Comparison of ENCODE assay signal across 21 cellular contexts in the genomic region with DNA sequence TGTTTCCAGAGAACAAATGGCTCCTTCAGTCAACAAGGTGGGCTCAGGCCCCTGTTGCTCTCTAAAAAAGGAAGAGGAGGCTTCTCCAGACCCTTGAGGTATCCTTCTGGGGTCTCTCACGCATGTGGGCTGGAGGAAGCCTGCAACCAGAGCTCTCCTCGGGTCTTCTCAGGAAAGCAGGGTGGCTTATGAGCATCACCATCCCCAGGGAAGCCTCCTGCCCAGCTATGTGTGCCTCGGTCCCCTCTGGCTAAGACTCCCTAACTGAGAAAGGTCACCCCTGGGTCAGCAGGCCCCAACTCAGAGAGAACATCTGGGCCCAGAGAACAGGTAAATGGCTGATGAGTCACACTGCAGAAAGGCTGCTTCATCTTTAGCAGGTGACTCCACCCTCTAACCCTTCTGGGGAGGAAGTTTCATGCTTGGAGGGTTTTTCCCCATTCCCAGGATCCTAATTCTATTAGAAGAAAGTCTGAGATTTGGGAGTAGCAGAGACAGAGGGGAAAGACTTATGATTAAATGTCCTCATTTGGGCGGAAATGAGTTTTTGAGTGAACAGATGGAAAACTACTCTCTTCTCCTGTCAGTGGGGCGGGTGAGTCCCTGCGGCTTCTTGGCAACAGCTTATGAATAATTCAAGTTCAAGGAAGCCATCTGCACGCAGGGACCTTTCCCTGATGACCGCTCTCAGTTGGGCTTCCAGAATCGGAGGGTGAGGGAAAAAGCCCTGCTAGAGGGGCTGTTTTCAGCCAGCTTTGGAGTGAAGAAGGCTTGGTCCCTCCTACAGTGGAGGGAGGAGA. TPM values are rescaled to one million over a fixed set of nuclear protein-coding genes. Genes with fewer than 3 reads are reported as not detected.
A peak's percentile ranks its signal among the peaks of the same experiment; 100 is the strongest.
DNase-seq lines count a peak whose midpoint lies in the region; ATAC-seq, FAIRE-seq and TF ChIP-seq lines count a peak whose summit lies in the region.
"Had no signal": no experiment of that assay in that cellular context is flagged by ENCODE, and none has a peak within 500 bp of the region (broad histone marks: within the 10 kb centered on the region; RNA-seq: fewer than 3 reads in every experiment).

No MANE protein-coding gene starts in this region.

- H3K4me1 ChIP-seq in right atrium auricular region: peaks cover 0 to 17% of the 10 kb centered on the region in 2 donors
- H3K4me1 ChIP-seq: Peyer's patch, testis had no signal

- DNase-seq in NCI-H2171 treated with DMSO at 0.1 percent for 48 hours (lab: John Stamatoyannopoulos, UW): peak; percentile 38
- DNase-seq in coronary artery (ENCODE audit: low spot score): peak; percentile 70
- DNase-seq in right atrium auricular region (ENCODE audit: low spot score): peak; percentile 55
- peak; percentile 40 for DNase-seq in type B pancreatic cell (ENCODE audit: extremely low spot score, unreplicated experiment)
- DNase-seq in urothelium cell line (ENCODE audit: low spot score): no peak
- DNase-seq: activated B cell treated with CpG ODN at 0.5 μM for 24 hours; activated CD4-positive, alpha-beta memory T cell treated with anti-CD3 and anti-CD28 coated beads, Interleukin-2, amount 10 ng/mL, durations not matched to agents 7 days and 5 days; activated naive CD4-positive, alpha-beta T cell treated with anti-CD3 and anti-CD28 coated beads, Interleukin-2, amount 50 U/mL, for 16 hours; activated T-cell treated with anti-CD3 and anti-CD28 coated beads, Interleukin-2, amount 50 U/mL, for 4 hours; COR-L47; cortex of kidney; left colon; NK-92 treated with Interleukin-12 subunit alpha and Interleukin-12 subunit beta, amount 100 ng/mL, for 24 hours; Peyer's patch; T-helper 9 cell; testis had no signal

- H3K36me3 Mint-ChIP-seq in type B pancreatic cell: no peaks in the 10 kb centered on the region

- no peaks in the 10 kb centered on the region for H3K36me3 ChIP-seq in right atrium auricular region
- H3K36me3 ChIP-seq: ascending aorta, Peyer's patch had no signal

- no peak for FAIRE-seq in urothelium cell line (lab: Jason Lieb, UNC)

- H3K9me3 ChIP-seq in right atrium auricular region: peaks cover 0 to 5% of the 10 kb centered on the region in 2 donors
- H3K9me3 ChIP-seq: ascending aorta, Peyer's patch, testis had no signal

- H3K4me1 Mint-ChIP-seq in type B pancreatic cell (ENCODE audit: unreplicated experiment): peaks cover 9% of the 10 kb centered on the region
- H3K4me1 Mint-ChIP-seq: activated CD4-positive, alpha-beta memory T cell treated with anti-CD3 and anti-CD28 coated beads, Interleukin-2, amount 10 ng/mL, durations not matched to agents 7 days and 5 days had no signal

- TF ChIP-seq CTCF in coronary artery (IDR thresholded peaks at IDR 0.05): no peak
- TF ChIP-seq CTCF in right atrium auricular region (IDR thresholded peaks at IDR 0.05): no peak
- TF ChIP-seq CTCF in type B pancreatic cell (conservative IDR thresholded peaks at IDR 0.05): no peak

- H3K4me3 Mint-ChIP-seq in type B pancreatic cell: no peak overlapping the region
- H3K4me3 Mint-ChIP-seq: activated B cell treated with CpG ODN at 0.5 μM for 24 hours; activated CD4-positive, alpha-beta memory T cell treated with anti-CD3 and anti-CD28 coated beads, Interleukin-2, amount 10 ng/mL, durations not matched to agents 7 days and 5 days; activated T-cell treated with anti-CD3 and anti-CD28 coated beads, Interleukin-2, amount 50 U/mL, for 4 hours; GM23338 had no signal

- H3K27me3 ChIP-seq in right atrium auricular region: no peaks in the 10 kb centered on the region
- H3K27me3 ChIP-seq: ascending aorta, Peyer's patch, testis had no signal

- no peak for ATAC-seq in GM21619 (IDR thresholded peaks at IDR 0.05; ENCODE audit: unreplicated experiment)
- no peak for ATAC-seq in GM19328 (IDR thresholded peaks at IDR 0.05; ENCODE audit: unreplicated experiment)
- ATAC-seq: activated T-cell treated with anti-CD3 and anti-CD28 coated beads, Interleukin-2, amount 50 U/mL, for 4 hours; GM23338; left colon had no signal

- H3K27ac ChIP-seq in coronary artery (no peak overlapping the region), right atrium auricular region (peak overlapping the region; percentile 46 to 61)
- H3K27ac ChIP-seq: ascending aorta, Peyer's patch, SK-N-MC, testis had no signal

- H3K9me3 Mint-ChIP-seq in type B pancreatic cell: peaks cover 11% of the 10 kb centered on the region
- H3K9me3 Mint-ChIP-seq: activated B cell treated with CpG ODN at 0.5 μM for 24 hours; activated CD4-positive, alpha-beta memory T cell treated with anti-CD3 and anti-CD28 coated beads, Interleukin-2, amount 10 ng/mL, durations not matched to agents 7 days and 5 days; GM23338 had no signal

- H3K4me3 ChIP-seq in coronary artery: no peak overlapping the region
- H3K4me3 ChIP-seq in right atrium auricular region: no peak overlapping the region
- H3K4me3 ChIP-seq: ascending aorta, GM23338, Peyer's patch, SK-N-MC, testis had no signal

- H3K27ac Mint-ChIP-seq in type B pancreatic cell: no peak overlapping the region
- H3K27ac Mint-ChIP-seq: activated B cell treated with CpG ODN at 0.5 μM for 24 hours; activated CD4-positive, alpha-beta memory T cell treated with anti-CD3 and anti-CD28 coated beads, Interleukin-2, amount 10 ng/mL, durations not matched to agents 7 days and 5 days; GM23338 had no signal

- peaks cover 4% of the 10 kb centered on the region for H3K27me3 Mint-ChIP-seq in type B pancreatic cell

RNA-seq across cellular contexts. Expression of gene TGFBI, which starts 41.9 kb away (rescaled TPM):
- total RNA-seq in right atrium auricular region: 10 to 100 TPM; 30.4 to 65.0 TPM
- total RNA-seq in type B pancreatic cell (ENCODE audit: low replicate concordance): 71.4 and 302 TPM in 2 replicates
- total RNA-seq: activated CD4-positive, alpha-beta memory T cell treated with anti-CD3 and anti-CD28 coated beads, Interleukin-2, amount 10 ng/mL, durations not matched to agents 7 days and 5 days had no signal

Comparison
In these comparisons a context has a peak if more than half of its experiments do, and no peak if none do; other contexts are left out.
1. H3K27ac ChIP-seq: peak in right atrium auricular region (2 of 2); none in coronary artery (0 of 2).